Comparison of ENCODE assay signal across 8 cellular contexts in genomic region chr19:44303976-44304568, GRCh38. TPM values are rescaled to one million over a fixed set of nuclear protein-coding genes. Genes with fewer than 3 reads are reported as not detected.
A peak's percentile ranks its signal among the peaks of the same experiment; 100 is the strongest.
DNase-seq lines count a peak whose midpoint lies in the region; ATAC-seq and TF ChIP-seq lines count a peak whose summit lies in the region.

No MANE protein-coding gene starts in this region.

- in situ Hi-C loops in SK-MEL-5 (cut with HindIII; ENCODE audit: low pct_unique_long_range_greater_than_20kb, low sequenced_read_pairs): no loop called here

- TF ChIP-seq POLR2A in vagina (IDR thresholded peaks at IDR 0.05): no peak

- H3K27me3 Mint-ChIP-seq in effector memory CD8-positive, alpha-beta T cell: peaks cover 8 to 11% of the 10 kb centered on the region in 2 donors

- TF ChIP-seq CTCF in AG09309 (IDR thresholded peaks at IDR 0.05; ENCODE audit: control insufficient read depth, insufficient read depth, low read depth, low read length, missing control alignments): no peak
- TF ChIP-seq CTCF in GM20000 (IDR thresholded peaks at IDR 0.05; ENCODE audit: extremely low read depth, missing control alignments): no peak
- no peak for TF ChIP-seq CTCF in vagina (IDR thresholded peaks at IDR 0.05)

- H3K27ac ChIP-seq in mesodermal cell (ENCODE audit: low read depth, low read length, severe bottlenecking): peak overlapping the region; percentile 89
- peak overlapping the region; percentile 50 for H3K27ac ChIP-seq in vagina

- intact Hi-C loops in vagina (cut with DNase I): no loop called here

- H3K36me3 Mint-ChIP-seq in effector memory CD8-positive, alpha-beta T cell (ENCODE audit: insufficient read depth): peaks cover 30% of the 10 kb centered on the region

- H3K4me1 ChIP-seq in mesodermal cell (ENCODE audit: control insufficient read depth, insufficient read depth, low read length, poor library complexity, severe bottlenecking): peaks cover 9% of the 10 kb centered on the region
- peaks cover 17% of the 10 kb centered on the region for H3K4me1 ChIP-seq in vagina

- peaks cover 5% of the 10 kb centered on the region for H3K9me3 ChIP-seq in mesodermal cell (ENCODE audit: control insufficient read depth, low read length)
- H3K9me3 ChIP-seq in vagina: no peaks in the 10 kb centered on the region

- H3K4me1 Mint-ChIP-seq in effector memory CD8-positive, alpha-beta T cell (ENCODE audit: low read depth in 2 of 2): peaks cover 6 to 23% of the 10 kb centered on the region in 2 donors

- peaks cover 18% of the 10 kb centered on the region for H3K36me3 ChIP-seq in mesodermal cell (ENCODE audit: control insufficient read depth, insufficient read depth, low read length)
- H3K36me3 ChIP-seq in vagina: peaks cover 0 to 33% of the 10 kb centered on the region in 2 donors

- ATAC-seq in effector memory CD8-positive, alpha-beta T cell (replicated peaks): peak; percentile 31

- H3K9me3 Mint-ChIP-seq in effector memory CD8-positive, alpha-beta T cell: peaks cover 0 to 8% of the 10 kb centered on the region in 2 donors

- H3K4me3 Mint-ChIP-seq in effector memory CD8-positive, alpha-beta T cell: peak overlapping the region; percentile 87 to 91

- DNase-seq in AG09309 (ENCODE audit: low read depth): no peak
- DNase-seq in GM20000 (ENCODE audit: low spot score): peak; percentile 11
- peak; percentile 5 for DNase-seq in SK-MEL-5 (ENCODE audit: low read depth, low spot score)
- DNase-seq in effector memory CD8-positive, alpha-beta T cell: no peak
- no peak for DNase-seq in vagina (ENCODE audit: extremely low spot score in 2 of 2)
- DNase-seq in H4 (ENCODE audit: low spot score): no peak
- DNase-seq in activated CD4-positive, CD25-positive, alpha-beta regulatory T cell treated with anti-CD3 and anti-CD28 coated beads, Interleukin-2, amount 50 U/mL, for 72 hours: no peak

- WGBS in mesodermal cell (ENCODE audit: insufficient coverage in 2 of 2), 2 experiments: 6 to 8% methylated on average over 5 to 10 of the region's 11 CpGs

- peak overlapping the region; percentile 80 to 84 for H3K27ac Mint-ChIP-seq in effector memory CD8-positive, alpha-beta T cell

- H3K4me3 ChIP-seq in AG09309 (ENCODE audit: control insufficient read depth, low read depth, low read length) (peak overlapping the region; percentile 82), mesodermal cell (ENCODE audit: extremely low read depth, insufficient read depth, low read length, poor library complexity, severe bottlenecking) (peak overlapping the region; percentile 69), vagina (peak overlapping the region; percentile 62 to 73)

- H3K27me3 ChIP-seq in vagina: no peaks in the 10 kb centered on the region

RNA-seq across cellular contexts. Expression of gene ZNF235, which starts 0.8 kb away (rescaled TPM):
- 4.7 and 5.1 TPM in 2 replicates for total RNA-seq in SK-MEL-5 (2014; rRNA removed; shearing (Covaris generic))
- polyA plus RNA-seq in SK-MEL-5 (2015; cell fraction: cytosol; rRNA removed): 3.4 and 4.6 TPM in 2 replicates
- polyA plus RNA-seq in SK-MEL-5 (2015; cell fraction: nucleus; rRNA removed): 9.7 and 10.4 TPM in 2 replicates
- polyA plus RNA-seq in mesodermal cell (2013, experiment 1 of 2): 1.8 TPM
- polyA plus RNA-seq in mesodermal cell (2013, experiment 2 of 2): 1.9 TPM
- total RNA-seq in vagina: 5.9 TPM
- 1.8 and 3.0 TPM in 2 replicates for total RNA-seq in H4 (2014; rRNA removed; shearing (Covaris generic))

RNA-seq across cellular contexts. Expression of gene ZNF233, which starts 44.4 kb away (rescaled TPM):
- total RNA-seq in SK-MEL-5 (2014; rRNA removed; shearing (Covaris generic)): 0.35 and 0.61 TPM in 2 replicates
- polyA plus RNA-seq in SK-MEL-5 (2015; cell fraction: cytosol; rRNA removed): 0.15 and 0.65 TPM in 2 replicates
- 0.12 and 0.26 TPM in 2 replicates for polyA plus RNA-seq in SK-MEL-5 (2015; cell fraction: nucleus; rRNA removed)
- 0.22 TPM for polyA plus RNA-seq in mesodermal cell (2013, experiment 1 of 2)
- 0.25 TPM for polyA plus RNA-seq in mesodermal cell (2013, experiment 2 of 2)
- total RNA-seq in vagina: not detected
- total RNA-seq in H4 (2014; rRNA removed; shearing (Covaris generic)): 0.04 and 0.70 TPM in 2 replicates

RNA-seq across cellular contexts. Expression of gene ZNF112, which starts 52.4 kb away (rescaled TPM):
- total RNA-seq in SK-MEL-5 (2014; rRNA removed; shearing (Covaris generic)): 2.9 and 3.1 TPM in 2 replicates
- polyA plus RNA-seq in SK-MEL-5 (2015; cell fraction: cytosol; rRNA removed): 1.6 TPM in 2 replicates
- polyA plus RNA-seq in SK-MEL-5 (2015; cell fraction: nucleus; rRNA removed): 11.2 and 13.2 TPM in 2 replicates
- 2.9 TPM for polyA plus RNA-seq in mesodermal cell (2013, experiment 1 of 2)
- 3.1 TPM for polyA plus RNA-seq in mesodermal cell (2013, experiment 2 of 2)
- total RNA-seq in vagina: 9.6 TPM
- 1.2 and 2.7 TPM in 2 replicates for total RNA-seq in H4 (2014; rRNA removed; shearing (Covaris generic))

Comparison
In these comparisons a context has a peak if more than half of its experiments do, and no peak if none do; other contexts are left out.
1. DNase-seq: peak in GM20000 (single experiment) and SK-MEL-5 (single experiment); none in AG09309 (single experiment), effector memory CD8-positive, alpha-beta T cell (0 of 3), vagina (0 of 2), H4 (single experiment) and activated CD4-positive, CD25-positive, alpha-beta regulatory T cell treated with anti-CD3 and anti-CD28 coated beads, Interleukin-2, amount 50 U/mL, for 72 hours (single experiment).
2. Peak in every context shown above with its lines, with median percentiles within 50 percentile points of each other: H3K4me3 ChIP-seq.